Comparison of ENCODE assay signal across 9 cellular contexts in the genomic region with DNA sequence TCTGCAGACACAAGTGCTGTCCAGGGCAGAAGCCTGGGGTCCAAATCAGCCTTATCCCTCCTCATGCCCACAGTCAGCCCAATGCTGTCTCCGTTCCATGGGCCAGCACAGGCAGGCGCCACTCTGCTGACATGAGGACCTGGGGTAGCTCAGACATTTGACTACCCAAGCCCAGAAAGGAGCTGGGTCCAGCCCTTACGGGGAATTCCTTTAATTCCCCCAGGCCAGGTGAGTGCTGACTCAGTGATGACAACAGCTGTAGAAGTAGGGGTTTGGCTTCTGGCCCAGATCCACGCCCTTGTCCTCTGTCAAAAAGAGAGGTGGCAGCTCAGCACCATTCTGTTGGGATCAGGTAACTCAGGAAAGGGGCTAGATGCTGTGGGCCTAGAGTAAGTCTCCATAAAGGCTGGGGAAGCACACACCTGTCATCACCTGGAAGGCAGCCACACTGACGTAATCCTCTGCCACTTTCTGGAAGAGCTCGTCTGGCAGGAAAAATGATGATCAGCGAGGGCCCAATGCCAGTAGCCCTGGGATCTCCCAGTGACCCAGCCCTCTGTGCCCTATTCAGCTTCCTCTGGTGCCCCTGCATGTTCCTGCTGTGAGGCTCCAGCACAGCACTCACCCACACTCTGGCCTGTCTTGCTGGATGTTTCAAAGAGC. TPM values are rescaled to one million over a fixed set of nuclear protein-coding genes. Genes with fewer than 3 reads are reported as not detected.
A peak's percentile ranks its signal among the peaks of the same experiment; 100 is the strongest.
DNase-seq lines count a peak whose midpoint lies in the region; ATAC-seq and TF ChIP-seq lines count a peak whose summit lies in the region.
"Had no signal": no experiment of that assay in that cellular context is flagged by ENCODE, and none has a peak within 500 bp of the region (broad histone marks: within the 10 kb centered on the region; RNA-seq: fewer than 3 reads in every experiment).

No MANE protein-coding gene starts in this region.

- 42 to 50% methylated on average over 6 to 7 of the region's 7 CpGs for WGBS in lower leg skin, 2 donors

- intact Hi-C loops in lower leg skin (cut with DNase I; ENCODE audit: low total_unique reads) = loop anchor here (10.0 kb wide), 1 partner anchor 187 kb away; no protein-coding TSS in a partner anchor

- POLR2A ChIA-PET in HEK293T (lab: Yijun Ruan, JAX) = interaction anchor here (0.6 to 1.3 kb wide), 3 partner anchors 9 to 125 kb away, joined by 3 to 6 read pairs (median 4); partner anchors contain the start of gene GRK6

- peak overlapping the region; percentile 97 for H3K4me3 Mint-ChIP-seq in stimulated activated naive CD8-positive, alpha-beta T cell treated with anti-CD3 and anti-CD28 coated beads, Interleukin-15, Interleukin-2, amounts not matched to agents 100 ng/mL and 50 ng/mL, for 24 hours

- no peak for TF ChIP-seq POLR2A in lower leg skin (IDR thresholded peaks at IDR 0.05)

- H3K4me3 ChIP-seq in lower leg skin (ENCODE audit: low read depth, poor library complexity, severe bottlenecking) = no peak overlapping the region

- peaks cover 80% of the 10 kb centered on the region for H3K4me1 Mint-ChIP-seq in stimulated activated naive CD8-positive, alpha-beta T cell treated with anti-CD3 and anti-CD28 coated beads, Interleukin-15, Interleukin-2, amounts not matched to agents 100 ng/mL and 50 ng/mL, for 24 hours (ENCODE audit: low read depth)

- H3K27me3 Mint-ChIP-seq in stimulated activated naive CD8-positive, alpha-beta T cell treated with anti-CD3 and anti-CD28 coated beads, Interleukin-15, Interleukin-2, amounts not matched to agents 100 ng/mL and 50 ng/mL, for 24 hours = no peaks in the 10 kb centered on the region

- peak overlapping the region; percentile 95 for H3K27ac ChIP-seq in VCaP

- TF ChIP-seq CTCF in VCaP (conservative IDR thresholded peaks at IDR 0.05) (no peak), lower leg skin (IDR thresholded peaks at IDR 0.05) (no peak)

- peak overlapping the region; percentile 69 for H3K27ac Mint-ChIP-seq in stimulated activated naive CD8-positive, alpha-beta T cell treated with anti-CD3 and anti-CD28 coated beads, Interleukin-15, Interleukin-2, amounts not matched to agents 100 ng/mL and 50 ng/mL, for 24 hours

- no peak for ATAC-seq in stimulated activated naive CD8-positive, alpha-beta T cell treated with anti-CD3 and anti-CD28 coated beads, Interleukin-15, Interleukin-2, amounts not matched to agents 100 U/mL and 50 U/mL, for 24 hours

- no peaks in the 10 kb centered on the region for H3K9me3 Mint-ChIP-seq in stimulated activated naive CD8-positive, alpha-beta T cell treated with anti-CD3 and anti-CD28 coated beads, Interleukin-15, Interleukin-2, amounts not matched to agents 100 ng/mL and 50 ng/mL, for 24 hours

- CTCF ChIA-PET in HEK293T (lab: Yijun Ruan, JAX) = interaction anchor here (1.1 to 5.4 kb wide), 2 partner anchors 8 to 190 kb away, joined by 3 to 35 read pairs; no protein-coding TSS in a partner anchor

- no peak for DNase-seq in stimulated activated naive CD8-positive, alpha-beta T cell treated with anti-CD3 and anti-CD28 coated beads, Interleukin-15, Interleukin-2, amounts not matched to agents 100 U/mL and 50 U/mL, for 24 hours
- DNase-seq in lower leg skin (ENCODE audit: low spot score in 2 of 2) (peak; percentile 82 to 92), EL (no peak), HEK293T (ENCODE audit: extremely low spot score) (no peak), T-helper 9 cell (no peak), COLO829 (ENCODE audit: low spot score) (no peak)
- DNase-seq: stimulated activated CD4-positive, alpha-beta T cell treated with anti-CD3 and anti-CD28 coated beads, Interleukin-12 subunit alpha, Interleukin-12 subunit beta, amount 100 ng/mL, for 4 hours had no signal

- peaks cover 51% of the 10 kb centered on the region for H3K36me3 Mint-ChIP-seq in stimulated activated naive CD8-positive, alpha-beta T cell treated with anti-CD3 and anti-CD28 coated beads, Interleukin-15, Interleukin-2, amounts not matched to agents 100 ng/mL and 50 ng/mL, for 24 hours (ENCODE audit: low read depth)

TF ChIP-seq in HEK293T, 16 proteins besides CTCF, POLR2A, EP300 and RAD21:
- TF ChIP-seq HDGF (IDR thresholded peaks at IDR 0.05; ENCODE audit: borderline replicate concordance) (no peak), SUZ12 (IDR thresholded peaks at IDR 0.05) (no peak), ELF4 (IDR thresholded peaks at IDR 0.05) (no peak), TARDBP (IDR thresholded peaks at IDR 0.05) (no peak), SP1 (IDR thresholded peaks at IDR 0.05) (no peak), FOXK2 (IDR thresholded peaks at IDR 0.05) (no peak), LEF1 (IDR thresholded peaks at IDR 0.05; ENCODE audit: borderline replicate concordance) (no peak), ZNF384 (IDR thresholded peaks at IDR 0.05) (no peak), ARNT (IDR thresholded peaks at IDR 0.05) (no peak), CTBP1 (IDR thresholded peaks at IDR 0.05; ENCODE audit: borderline replicate concordance) (no peak), BHLHE40 (IDR thresholded peaks at IDR 0.05; ENCODE audit: borderline replicate concordance) (no peak), FOXA1 (IDR thresholded peaks at IDR 0.05) (no peak), NFRKB (IDR thresholded peaks at IDR 0.05) (no peak), L3MBTL2 (conservative IDR thresholded peaks at IDR 0.05) (no peak), FOXM1 (IDR thresholded peaks at IDR 0.05; ENCODE audit: borderline replicate concordance) (no peak)
- TF ChIP-seq, protein P1, sequence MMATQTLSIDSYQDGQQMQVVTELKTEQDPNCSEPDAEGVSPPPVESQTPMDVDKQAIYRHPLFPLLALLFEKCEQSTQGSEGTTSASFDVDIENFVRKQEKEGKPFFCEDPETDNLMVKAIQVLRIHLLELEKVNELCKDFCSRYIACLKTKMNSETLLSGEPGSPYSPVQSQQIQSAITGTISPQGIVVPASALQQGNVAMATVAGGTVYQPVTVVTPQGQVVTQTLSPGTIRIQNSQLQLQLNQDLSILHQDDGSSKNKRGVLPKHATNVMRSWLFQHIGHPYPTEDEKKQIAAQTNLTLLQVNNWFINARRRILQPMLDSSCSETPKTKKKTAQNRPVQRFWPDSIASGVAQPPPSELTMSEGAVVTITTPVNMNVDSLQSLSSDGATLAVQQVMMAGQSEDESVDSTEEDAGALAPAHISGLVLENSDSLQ (IDR thresholded peaks at IDR 0.05) = no peak

RNA-seq across cellular contexts. Expression of gene RAB24, which starts 1.9 kb away (rescaled TPM):
- total RNA-seq in lower leg skin = 10 to 100 TPM; 52.2 to 98.5 (median 73.7) TPM

RNA-seq across cellular contexts. Expression of gene PRELID1, which starts 2.0 kb away (rescaled TPM):
- 100 to 1,000 TPM in 2 of 4 donors, 10 to 100 TPM in 2; 60.7 to 122 (median 96.7) TPM for total RNA-seq in lower leg skin

RNA-seq across cellular contexts. Expression of gene MXD3, which starts 10.1 kb away (rescaled TPM):
- 10 to 100 TPM in 2 of 4 donors, 1 to 10 TPM in 2; 4.9 to 19.8 (median 13.2) TPM for total RNA-seq in lower leg skin

RNA-seq across cellular contexts. Expression of gene LMAN2, which starts 49.8 kb away (rescaled TPM):
- 100 to 1,000 TPM; 139 to 191 (median 166) TPM for total RNA-seq in lower leg skin

RNA-seq across cellular contexts. Expression of gene RGS14, which starts 56.1 kb away (rescaled TPM):
- 10 to 100 TPM; 28.6 to 38.3 (median 37.2) TPM for total RNA-seq in lower leg skin

Comparison
In these comparisons a context has a peak if more than half of its experiments do, and no peak if none do; other contexts are left out.
1. DNase-seq: peak in lower leg skin (2 of 2); none in stimulated activated naive CD8-positive, alpha-beta T cell treated with anti-CD3 and anti-CD28 coated beads, Interleukin-15, Interleukin-2, amounts not matched to agents 100 U/mL and 50 U/mL, for 24 hours (single experiment), EL (single experiment), HEK293T (single experiment), T-helper 9 cell (single experiment) and COLO829 (single experiment).